ENCODE assay signal across 8 cellular contexts in genomic region chr2:190678444-190679162, GRCh38. TPM values are rescaled to one million over a fixed set of nuclear protein-coding genes. Genes with fewer than 3 reads are reported as not detected.
DNase-seq lines count a peak whose midpoint lies in the region; ATAC-seq and TF ChIP-seq lines count a peak whose summit lies in the region.

No MANE protein-coding gene starts in this region.

- H3K4me1 Mint-ChIP-seq in activated CD4-positive, alpha-beta T cell treated with anti-CD3 and anti-CD28 coated beads for 36 hours: peaks cover 68% of the 10 kb centered on the region
- peaks cover 72% of the 10 kb centered on the region for H3K4me1 Mint-ChIP-seq in mesothelial cell of epicardium

- H3K27me3 Mint-ChIP-seq in activated CD4-positive, alpha-beta T cell treated with anti-CD3 and anti-CD28 coated beads for 36 hours: no peaks in the 10 kb centered on the region
- H3K27me3 Mint-ChIP-seq in mesothelial cell of epicardium (ENCODE audit: low read depth): no peaks in the 10 kb centered on the region

- H3K36me3 Mint-ChIP-seq in activated CD4-positive, alpha-beta T cell treated with anti-CD3 and anti-CD28 coated beads for 36 hours (ENCODE audit: low read depth): peaks cover 40% of the 10 kb centered on the region
- peaks cover 5% of the 10 kb centered on the region for H3K36me3 Mint-ChIP-seq in mesothelial cell of epicardium

- H3K27ac Mint-ChIP-seq in activated CD4-positive, alpha-beta T cell treated with anti-CD3 and anti-CD28 coated beads for 36 hours: peak overlapping the region; percentile 97
- peak overlapping the region; percentile 93 for H3K27ac Mint-ChIP-seq in mesothelial cell of epicardium

- peak overlapping the region; percentile 36 for H3K4me3 Mint-ChIP-seq in activated CD4-positive, alpha-beta T cell treated with anti-CD3 and anti-CD28 coated beads for 36 hours
- peak overlapping the region; percentile 27 for H3K4me3 Mint-ChIP-seq in mesothelial cell of epicardium

- TF ChIP-seq CTCF in mesothelial cell of epicardium (IDR thresholded peaks at IDR 0.05; ENCODE audit: unreplicated experiment) (no peak), RWPE1 (conservative IDR thresholded peaks at IDR 0.05; ENCODE audit: low read depth) (no peak)

- POLR2A ChIA-PET in activated CD4-positive, alpha-beta T cell treated with anti-CD3 and anti-CD28 coated beads for 36 hours (lab: Charles Lee): interaction anchor here (0.6 to 2.7 kb wide), 18 partner anchors 8 to 1099 kb away, joined by 3 to 65 read pairs (median 4); partner anchors contain the start of genes GLS, NAB1 and NEMP2
- POLR2A ChIA-PET in RWPE1 (lab: Yijun Ruan, JAX; ENCODE audit: low non-redundant PET): no interaction called here

- peak; percentile 77 for DNase-seq in activated CD4-positive, alpha-beta T cell treated with anti-CD3 and anti-CD28 coated beads for 36 hours
- no peak for DNase-seq in activated CD4-positive, alpha-beta T cell treated with anti-CD3 and anti-CD28 coated beads, Interleukin-2, amount 50 U/mL, for 1 hour
- peak; percentile 65 to 67 for DNase-seq in activated T-cell treated with anti-CD3 and anti-CD28 coated beads, Interleukin-2, amount 50 U/mL, for 48 hours
- no peak for DNase-seq in mesothelial cell of epicardium (ENCODE audit: low spot score in 2 of 2, unreplicated experiment in 2 of 2)
- DNase-seq in NCI-H187 (lab: John Stamatoyannopoulos, UW): no peak
- DNase-seq in GDM1 (lab: John Stamatoyannopoulos, UW): no peak
- no peak for DNase-seq in RWPE1 (ENCODE audit: low spot score)

- H3K9me3 Mint-ChIP-seq in activated CD4-positive, alpha-beta T cell treated with anti-CD3 and anti-CD28 coated beads for 36 hours (ENCODE audit: low read depth): no peaks in the 10 kb centered on the region
- H3K9me3 Mint-ChIP-seq in mesothelial cell of epicardium: no peaks in the 10 kb centered on the region

- no peak overlapping the region for H3K27ac ChIP-seq in RWPE1

- intact Hi-C loops in activated CD4-positive, alpha-beta T cell treated with anti-CD3 and anti-CD28 coated beads for 36 hours (cut with DNase I, micrococcal nuclease): loop anchor here (1.0 to 10.0 kb wide), 13 partner anchors 17 to 346 kb away; partner anchors contain the start of gene STAT1 (in 1 of the 2)

- CTCF ChIA-PET in activated CD4-positive, alpha-beta T cell treated with anti-CD3 and anti-CD28 coated beads for 36 hours (lab: Charles Lee): interaction anchor here (0.5 to 6.6 kb wide), 24 partner anchors 8 to 413 kb away, joined by 3 to 58 read pairs (median 4); partner anchors contain the start of gene NAB1
- CTCF ChIA-PET in RWPE1 (lab: Yijun Ruan, JAX): no interaction called here

- peak; percentile 95 for ATAC-seq in activated CD4-positive, alpha-beta T cell treated with anti-CD3 and anti-CD28 coated beads for 36 hours
- peak; percentile 62 for ATAC-seq in HG03045 (IDR thresholded peaks at IDR 0.05; ENCODE audit: unreplicated experiment)

RNA-seq across cellular contexts. Expression of gene NAB1, which starts 29.7 kb away (rescaled TPM):
- 10 to 100 TPM; 41.4 to 43.6 TPM for total RNA-seq in activated CD4-positive, alpha-beta T cell treated with anti-CD3 and anti-CD28 coated beads for 36 hours
- total RNA-seq in mesothelial cell of epicardium: 66.5 to 71.6 TPM (median 66.8 TPM) in 3 replicates

Comparison
In these comparisons a context has a peak if more than half of its experiments do, and no peak if none do; other contexts are left out.
1. DNase-seq: peak in activated CD4-positive, alpha-beta T cell treated with anti-CD3 and anti-CD28 coated beads for 36 hours (single experiment) and activated T-cell treated with anti-CD3 and anti-CD28 coated beads, Interleukin-2, amount 50 U/mL, for 48 hours (2 of 2); none in activated CD4-positive, alpha-beta T cell treated with anti-CD3 and anti-CD28 coated beads, Interleukin-2, amount 50 U/mL, for 1 hour (single experiment), mesothelial cell of epicardium (0 of 2), NCI-H187 (0 of 2), GDM1 (single experiment) and RWPE1 (single experiment).